ENCODE assay signal across 14 cellular contexts in the genomic region with DNA sequence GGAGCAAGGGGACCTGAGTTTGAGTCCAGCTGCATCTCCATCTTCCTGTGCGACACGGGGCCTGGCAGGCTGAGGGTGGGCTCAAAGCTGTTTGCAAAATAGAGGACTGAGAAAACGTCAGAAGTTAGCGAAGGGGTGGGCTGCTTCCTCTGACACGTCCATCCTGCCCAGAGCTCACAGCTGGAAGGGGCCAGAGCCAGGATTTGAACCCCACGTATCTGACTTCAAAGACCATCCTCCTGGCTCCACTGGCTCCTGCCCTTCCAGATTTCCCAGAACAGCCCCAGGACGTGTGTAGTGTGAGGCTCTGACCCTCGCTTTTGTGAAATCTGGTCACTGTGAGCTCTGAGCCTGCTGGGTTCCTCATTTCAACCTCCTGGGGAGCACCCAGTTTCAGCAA. TPM values are rescaled to one million over a fixed set of nuclear protein-coding genes. Genes with fewer than 3 reads are reported as not detected.
DNase-seq lines count a peak whose midpoint lies in the region; ATAC-seq, FAIRE-seq and TF ChIP-seq lines count a peak whose summit lies in the region.
"Had no signal": no experiment of that assay in that cellular context is flagged by ENCODE, and none has a peak within 500 bp of the region (broad histone marks: within the 10 kb centered on the region; RNA-seq: fewer than 3 reads in every experiment).

No MANE protein-coding gene starts in this region.

- peaks cover 29% of the 10 kb centered on the region for H3K4me1 Mint-ChIP-seq in activated naive CD4-positive, alpha-beta T cell treated with anti-CD3 and anti-CD28 coated beads, Interleukin-2, amount 10 ng/mL, durations not matched to agents 7 days and 5 days

- H4K20me1 ChIP-seq in BLaER1 treated with 17β-estradiol and CSF1 and Interleukin-3, amounts not matched to agents 10 nM and 100 nM: peaks cover 0 to 18% (median 0%) of the 10 kb centered on the region in 11 experiments; a peak in 6 of 22 replicates

- H3K18ac ChIP-seq in mesenchymal stem cell (ENCODE audit: low read depth in 1 of 2, low read length in 2 of 2): no peak overlapping the region

- H2BK5ac ChIP-seq in mesenchymal stem cell (ENCODE audit: low read depth, low read length, poor library complexity, severe bottlenecking): no peak overlapping the region

- no peak overlapping the region for H3K23ac ChIP-seq in mesenchymal stem cell (ENCODE audit: low read length in 2 of 2)

- no peak for TF ChIP-seq POLR2A in A549 (IDR thresholded peaks at IDR 0.05; ENCODE audit: low read length)

- H3K4me3 Mint-ChIP-seq in activated naive CD4-positive, alpha-beta T cell treated with anti-CD3 and anti-CD28 coated beads, Interleukin-2, amount 10 ng/mL, durations not matched to agents 7 days and 5 days: no peak overlapping the region

- no peaks in the 10 kb centered on the region for H3K4me1 ChIP-seq in A549
- peaks cover 28 to 69% (median 62%) of the 10 kb centered on the region in 10 experiments for H3K4me1 ChIP-seq in BLaER1 treated with 17β-estradiol and CSF1 and Interleukin-3, amounts not matched to agents 10 nM and 100 nM
- H3K4me1 ChIP-seq in mesenchymal stem cell (ENCODE audit: control insufficient read depth, insufficient read depth, low read depth, low read length): peaks cover 25% of the 10 kb centered on the region
- H3K4me1 ChIP-seq: vagina had no signal

- H3K9me3 Mint-ChIP-seq in activated naive CD4-positive, alpha-beta T cell treated with anti-CD3 and anti-CD28 coated beads, Interleukin-2, amount 10 ng/mL, durations not matched to agents 7 days and 5 days: no peaks in the 10 kb centered on the region

- H4K91ac ChIP-seq in mesenchymal stem cell (ENCODE audit: low read length): no peak overlapping the region

- peaks cover 0 to 1% (median 0%) of the 10 kb centered on the region in 11 experiments; a peak in 1 of 22 replicates for H3K27me3 ChIP-seq in BLaER1 treated with 17β-estradiol and CSF1 and Interleukin-3, amounts not matched to agents 10 nM and 100 nM
- peaks cover 0 to 29% of the 10 kb centered on the region in 2 experiments for H3K27me3 ChIP-seq in mesenchymal stem cell (ENCODE audit: control insufficient read depth in 1 of 2, insufficient read depth in 1 of 2, low read length in 2 of 2)
- H3K27me3 ChIP-seq: cardiac muscle cell, MG63, vagina had no signal

- CTCF ChIA-PET in A549 (lab: Yijun Ruan, JAX): interaction anchor here (0.8 to 25.3 kb wide), 49 partner anchors 8 to 709 kb away, joined by 3 to 865 read pairs (median 4); partner anchors contain the start of gene CD82
- CTCF ChIA-PET in activated naive CD4-positive, alpha-beta T cell treated with anti-CD3 and anti-CD28 coated beads, Interleukin-2, amount 10 ng/mL, durations not matched to agents 7 days and 5 days (lab: Charles Lee): interaction anchor here (1.0 to 6.0 kb wide), 10 partner anchors 10 to 293 kb away, joined by 3 to 40 read pairs (median 9); no protein-coding TSS in a partner anchor

- peaks cover 0 to 7% (median 0%) of the 10 kb centered on the region in 11 experiments; a peak in 3 of 22 replicates for H3K36me3 ChIP-seq in BLaER1 treated with 17β-estradiol and CSF1 and Interleukin-3, amounts not matched to agents 10 nM and 100 nM
- peaks cover 0 to 54% of the 10 kb centered on the region in 2 experiments for H3K36me3 ChIP-seq in mesenchymal stem cell (ENCODE audit: control insufficient read depth in 1 of 2, insufficient read depth in 2 of 2, low read depth in 1 of 2, low read length in 2 of 2)
- H3K36me3 ChIP-seq: cardiac muscle cell, vagina had no signal

- H3K9ac ChIP-seq in BLaER1 treated with 17β-estradiol and CSF1 and Interleukin-3, amounts not matched to agents 10 nM and 100 nM: 0 out of 22 replicates have a peak overlapping the region, but pooled peaks of 2 of the 11 experiments have one; percentile 1 to 31
- H3K9ac ChIP-seq in mesenchymal stem cell (ENCODE audit: low read length): peak overlapping the region; percentile 66

- no peak overlapping the region for H2AK5ac ChIP-seq in mesenchymal stem cell (ENCODE audit: low read length, severe bottlenecking)

- no peak for TF ChIP-seq RAD21 in A549 (conservative IDR thresholded peaks at IDR 0.05 in 1 of 2, IDR thresholded peaks at IDR 0.05 in 1 of 2)

- H3K4ac ChIP-seq in mesenchymal stem cell (ENCODE audit: low read depth in 1 of 2, low read length in 2 of 2): no peak overlapping the region

- H3K27ac ChIP-seq in A549: peak overlapping the region; percentile 67 to 69; a peak in 5 of 6 replicates
- no peak overlapping the region for H3K27ac ChIP-seq in BLaER1 treated with 17β-estradiol and CSF1 and Interleukin-3, amounts not matched to agents 10 nM and 100 nM
- H3K27ac ChIP-seq in mesenchymal stem cell (ENCODE audit: low read length, poor library complexity, severe bottlenecking): no peak overlapping the region
- H3K27ac ChIP-seq: cardiac muscle cell, vagina had no signal

- H2BK12ac ChIP-seq in mesenchymal stem cell (ENCODE audit: low read length in 2 of 2): no peak overlapping the region

- ATAC-seq in A549: no peak
- ATAC-seq: stimulated activated naive CD8-positive, alpha-beta T cell treated with anti-CD3 and anti-CD28 coated beads, Interleukin-15, Interleukin-2, amounts not matched to agents 100 U/mL and 50 U/mL, for 24 hours had no signal

- WGBS in A549 (ENCODE audit: missing lambda C conversion rate): 80% methylated on average over 8 of the region's 8 CpGs
- 73% methylated on average over 6 of the region's 8 CpGs for WGBS in mesenchymal stem cell

- no peak for FAIRE-seq in A549 (lab: Jason Lieb, UNC)
- FAIRE-seq: frontal cortex had no signal

- POLR2A ChIA-PET in A549 (lab: Yijun Ruan, JAX): interaction anchor here (1.2 kb wide), 1 partner anchor 289 kb away, joined by 3 read pairs; no protein-coding TSS in a partner anchor

- no peaks in the 10 kb centered on the region for H3K27me3 Mint-ChIP-seq in activated naive CD4-positive, alpha-beta T cell treated with anti-CD3 and anti-CD28 coated beads, Interleukin-2, amount 10 ng/mL, durations not matched to agents 7 days and 5 days
- H3K27me3 Mint-ChIP-seq: CD4-positive, alpha-beta memory T cell had no signal

- peaks cover 13% of the 10 kb centered on the region for H3K36me3 Mint-ChIP-seq in activated naive CD4-positive, alpha-beta T cell treated with anti-CD3 and anti-CD28 coated beads, Interleukin-2, amount 10 ng/mL, durations not matched to agents 7 days and 5 days

- H3K4me2 ChIP-seq in A549: peak overlapping the region; percentile 80
- H3K4me2 ChIP-seq in BLaER1 treated with 17β-estradiol and CSF1 and Interleukin-3, amounts not matched to agents 10 nM and 100 nM: peak overlapping the region; percentile 53 to 92 (median 86); a peak in 21 of 22 replicates
- no peak overlapping the region for H3K4me2 ChIP-seq in mesenchymal stem cell (ENCODE audit: low read length, poor library complexity, severe bottlenecking)

- DNase-seq in A549 (ENCODE audit: low read depth in 1 of 2, low spot score in 1 of 2) (no peak), mesenchymal stem cell (no peak), NCI-H226 (no peak), GM19238 (ENCODE audit: insufficient read length, low spot score) (no peak)
- DNase-seq in activated naive CD4-positive, alpha-beta T cell treated with anti-CD3 and anti-CD28 coated beads, Interleukin-2, amount 10 ng/mL, durations not matched to agents 7 days and 5 days: peak; percentile 1
- no peak for DNase-seq in activated effector memory CD4-positive, alpha-beta T cell treated with anti-CD3 and anti-CD28 coated beads, Interleukin-2, amount 50 U/mL, for 16 hours

- H3K9me3 ChIP-seq in A549 (no peaks in the 10 kb centered on the region), mesenchymal stem cell (ENCODE audit: control insufficient read depth, low read length) (no peaks in the 10 kb centered on the region)
- peaks cover 0 to 11% (median 0%) of the 10 kb centered on the region in 11 experiments; a peak in 4 of 22 replicates for H3K9me3 ChIP-seq in BLaER1 treated with 17β-estradiol and CSF1 and Interleukin-3, amounts not matched to agents 10 nM and 100 nM (replicated peaks in 1 of 11)
- H3K9me3 ChIP-seq: MG63, vagina had no signal

- TF ChIP-seq EP300 in A549 (IDR thresholded peaks at IDR 0.05): no peak

- H3K27ac Mint-ChIP-seq in activated naive CD4-positive, alpha-beta T cell treated with anti-CD3 and anti-CD28 coated beads, Interleukin-2, amount 10 ng/mL, durations not matched to agents 7 days and 5 days: no peak overlapping the region
- H3K27ac Mint-ChIP-seq: H9 had no signal

- H3K14ac ChIP-seq in mesenchymal stem cell (ENCODE audit: low read length in 2 of 2): no peak overlapping the region

- H2AFZ ChIP-seq in mesenchymal stem cell (ENCODE audit: low read depth, low read length): no peak overlapping the region

- no peak for TF ChIP-seq CTCF in A549 (IDR thresholded peaks at IDR 0.05)

- no peak overlapping the region for H2BK120ac ChIP-seq in mesenchymal stem cell (ENCODE audit: low read depth, low read length)

- H3K4me3 ChIP-seq in A549: no peak overlapping the region; the same call in 2 of the 3 replicates
- H3K4me3 ChIP-seq in BLaER1 treated with 17β-estradiol and CSF1 and Interleukin-3, amounts not matched to agents 10 nM and 100 nM: no peak overlapping the region
- H3K4me3 ChIP-seq in mesenchymal stem cell (ENCODE audit: insufficient read depth in 1 of 2, low read depth in 1 of 2, low read length in 2 of 2): no peak overlapping the region
- H3K4me3 ChIP-seq: cardiac muscle cell, MG63, vagina had no signal

- peaks cover 17% of the 10 kb centered on the region for H3K79me1 ChIP-seq in mesenchymal stem cell (replicated peaks; ENCODE audit: low read length, poor library complexity, severe bottlenecking)

- H2BK15ac ChIP-seq in mesenchymal stem cell (ENCODE audit: low read depth, poor library complexity, severe bottlenecking): no peak overlapping the region

- H4K8ac ChIP-seq in mesenchymal stem cell (ENCODE audit: low read length): peak overlapping the region; percentile 76

TF ChIP-seq in A549, 52 proteins besides CTCF, POLR2A, EP300 and RAD21 (continues in another document):
- no peak for TF ChIP-seq CBX2 (IDR thresholded peaks at IDR 0.05; ENCODE audit: borderline replicate concordance, low read depth)

RNA-seq across cellular contexts. Expression of gene CD82, which starts 56.3 kb away (rescaled TPM):
- polyA plus RNA-seq in A549 (2011; rRNA removed): 3.0 and 3.2 TPM in 2 replicates
- 1.9 and 2.7 TPM in 2 replicates for polyA plus RNA-seq in A549 (2012; cell fraction: cytosol; rRNA removed)
- 3.0 and 3.6 TPM in 2 replicates for polyA plus RNA-seq in A549 (2012; cell fraction: nucleus; rRNA removed)
- polyA plus RNA-seq in A549 (2017; fragmentation: RNase III; extraction: RNeasy Plus Mini Kit Qiagen cat#74134 plus additional on column Dnase treatment): 2.8 to 3.8 TPM (median 3.4 TPM) in 3 replicates
- 3.8 and 3.9 TPM in 2 replicates for polyA minus RNA-seq in A549 (2011; rRNA and poly(A)+ RNA removed)
- polyA plus RNA-seq in mesenchymal stem cell (2013, experiment 1 of 2): 196 TPM
- polyA plus RNA-seq in mesenchymal stem cell (2013, experiment 2 of 2): 194 TPM

Comparison
In these comparisons a context has a peak if more than half of its experiments do, and no peak if none do; other contexts are left out.
1. H3K27ac ChIP-seq: peak in A549 (2 of 2); none in BLaER1 treated with 17β-estradiol and CSF1 and Interleukin-3, amounts not matched to agents 10 nM and 100 nM (0 of 11) and mesenchymal stem cell (single experiment).